20 cellular contexts compared by ENCODE assay signal in genomic region chr11:128042290-128042751, GRCh38.
A peak's percentile ranks its signal among the peaks of the same experiment; 100 is the strongest.
DNase-seq lines count a peak whose midpoint lies in the region; ATAC-seq and TF ChIP-seq lines count a peak whose summit lies in the region.
"Had no signal": no experiment of that assay in that cellular context is flagged by ENCODE, and none has a peak within 500 bp of the region (broad histone marks: within the 10 kb centered on the region; RNA-seq: fewer than 3 reads in every experiment).

No MANE protein-coding gene starts in this region.

- H3K9me3 ChIP-seq in naive thymus-derived CD4-positive, alpha-beta T cell (ENCODE audit: control insufficient read depth in 2 of 3, low read length in 3 of 3) = no peaks in the 10 kb centered on the region
- no peaks in the 10 kb centered on the region for H3K9me3 ChIP-seq in osteoblast (ENCODE audit: low read depth, low read length)
- H3K9me3 ChIP-seq: A549, esophagus muscularis mucosa had no signal

- H3K27me3 Mint-ChIP-seq in naive thymus-derived CD4-positive, alpha-beta T cell = peaks cover 0 to 3% (median 0%) of the 10 kb centered on the region in 5 donors

- DNase-seq in NCI-H748 (lab: John Stamatoyannopoulos, UW; ENCODE audit: unreplicated experiment) (peak; percentile 4), NCI-H748 treated with DMSO at 0.1 percent for 48 hours (lab: John Stamatoyannopoulos, UW) (no peak), ELF-1 (ENCODE audit: low read depth, low spot score) (peak; percentile 23), osteoblast (ENCODE audit: insufficient read length, low spot score, missing footprints) (no peak)
- no peak for DNase-seq in naive thymus-derived CD4-positive, alpha-beta T cell
- DNase-seq: activated CD4-positive, CD25-positive, alpha-beta regulatory T cell; activated CD8-positive, alpha-beta memory T cell treated with anti-CD3 and anti-CD28 coated beads, Interleukin-2, amount 50 U/mL, for 4 hours; activated naive CD4-positive, alpha-beta T cell treated with anti-CD3 and anti-CD28 coated beads, Interleukin-2, amount 50 U/mL, for 16 hours; glutamatergic neuron; H9; mammary epithelial cell; NCI-H187; NCI-H524; retina; RPMI8226 had no signal

- H3K27ac Mint-ChIP-seq in naive thymus-derived CD4-positive, alpha-beta T cell = peak overlapping the region in 7 of 9 donors; percentile 5 to 91 (median 36)
- H3K27ac Mint-ChIP-seq: H9 had no signal

- peaks cover 51 to 68% of the 10 kb centered on the region in 2 donors for H3K4me1 ChIP-seq in naive thymus-derived CD4-positive, alpha-beta T cell (ENCODE audit: control insufficient read depth in 2 of 2, insufficient read depth in 2 of 2, low read length in 2 of 2)
- peaks cover 38% of the 10 kb centered on the region for H3K4me1 ChIP-seq in osteoblast (ENCODE audit: insufficient read depth, low read length)
- H3K4me1 ChIP-seq: A549, esophagus muscularis mucosa had no signal

- no peak overlapping the region for H2AFZ ChIP-seq in osteoblast (ENCODE audit: low read length)

- no peak overlapping the region for H3K4me2 ChIP-seq in osteoblast (ENCODE audit: insufficient read depth, low read length)
- H3K4me2 ChIP-seq: A549 had no signal

- POLR2A ChIA-PET in naive thymus-derived CD4-positive, alpha-beta T cell (lab: Charles Lee) = interaction anchor here (0.8 to 1.1 kb wide), 2 partner anchors 8 to 23 kb away, joined by 3 to 4 read pairs; no protein-coding TSS in a partner anchor

- H3K4me1 Mint-ChIP-seq in naive thymus-derived CD4-positive, alpha-beta T cell = peaks cover 43 to 69% (median 47%) of the 10 kb centered on the region in 7 donors

- H3K4me3 Mint-ChIP-seq in naive thymus-derived CD4-positive, alpha-beta T cell = peak overlapping the region in 3 of 10 donors; percentile 30 to 56 (median 39)
- H3K4me3 Mint-ChIP-seq: H9 had no signal

- H3K4me3 ChIP-seq in naive thymus-derived CD4-positive, alpha-beta T cell (ENCODE audit: low read length) = no peak overlapping the region
- no peak overlapping the region for H3K4me3 ChIP-seq in osteoblast (ENCODE audit: insufficient read depth, low read length)
- H3K4me3 ChIP-seq: A549, esophagus muscularis mucosa had no signal

- intact Hi-C loops in naive thymus-derived CD4-positive, alpha-beta T cell (cut with micrococcal nuclease) = no loop called here

- peak overlapping the region; percentile 71 for H3K27ac ChIP-seq in VCaP
- no peak overlapping the region for H3K27ac ChIP-seq in naive thymus-derived CD4-positive, alpha-beta T cell (ENCODE audit: low read depth, low read length)
- no peak overlapping the region for H3K27ac ChIP-seq in osteoblast (ENCODE audit: low read depth, low read length)
- H3K27ac ChIP-seq: A549, esophagus muscularis mucosa had no signal

- CTCF ChIA-PET in naive thymus-derived CD4-positive, alpha-beta T cell (lab: Charles Lee) = interaction anchor here (0.6 to 0.8 kb wide), 2 partner anchors 130 to 268 kb away, joined by 3 to 5 read pairs; no protein-coding TSS in a partner anchor

- H3K36me3 Mint-ChIP-seq in naive thymus-derived CD4-positive, alpha-beta T cell = peaks cover 0 to 10% (median 3%) of the 10 kb centered on the region in 5 donors

- H3K79me2 ChIP-seq in osteoblast (ENCODE audit: insufficient read depth, low read length) = no peaks in the 10 kb centered on the region

- peaks cover 0 to 10% (median 0%) of the 10 kb centered on the region in 11 donors for H3K9me3 Mint-ChIP-seq in naive thymus-derived CD4-positive, alpha-beta T cell
- H3K9me3 Mint-ChIP-seq: H9 had no signal

- no peak for ATAC-seq in naive thymus-derived CD4-positive, alpha-beta T cell
- ATAC-seq in HG02870 (IDR thresholded peaks at IDR 0.05; ENCODE audit: unreplicated experiment) (no peak), GM18519 (IDR thresholded peaks at IDR 0.05; ENCODE audit: low FRiP score, unreplicated experiment) (no peak)
- ATAC-seq: A549 had no signal

- no peaks in the 10 kb centered on the region for H3K36me3 ChIP-seq in naive thymus-derived CD4-positive, alpha-beta T cell (ENCODE audit: control insufficient read depth in 2 of 3, insufficient read depth in 3 of 3, low read length in 3 of 3)
- no peaks in the 10 kb centered on the region for H3K36me3 ChIP-seq in osteoblast (ENCODE audit: insufficient read depth, low read length)
- H3K36me3 ChIP-seq: esophagus muscularis mucosa had no signal

- H3K27me3 ChIP-seq in naive thymus-derived CD4-positive, alpha-beta T cell (ENCODE audit: control insufficient read depth in 2 of 2, insufficient read depth in 2 of 2, low read length in 2 of 2) = no peaks in the 10 kb centered on the region
- H3K27me3 ChIP-seq in osteoblast (ENCODE audit: insufficient read depth, low read length) = no peaks in the 10 kb centered on the region

- no peaks in the 10 kb centered on the region for H4K20me1 ChIP-seq in osteoblast (ENCODE audit: insufficient read depth, low read length)

- TF ChIP-seq CTCF in VCaP (conservative IDR thresholded peaks at IDR 0.05) (no peak), osteoblast (IDR thresholded peaks at IDR 0.05; ENCODE audit: extremely low read depth, low read depth, low read length) (no peak)

Comparison
In these comparisons a context has a peak if more than half of its experiments do, and no peak if none do; other contexts are left out.
1. DNase-seq: peak in NCI-H748 (single experiment) and ELF-1 (single experiment); none in NCI-H748 treated with DMSO at 0.1 percent for 48 hours (single experiment), naive thymus-derived CD4-positive, alpha-beta T cell (0 of 9) and osteoblast (single experiment).